In the genomic region with DNA sequence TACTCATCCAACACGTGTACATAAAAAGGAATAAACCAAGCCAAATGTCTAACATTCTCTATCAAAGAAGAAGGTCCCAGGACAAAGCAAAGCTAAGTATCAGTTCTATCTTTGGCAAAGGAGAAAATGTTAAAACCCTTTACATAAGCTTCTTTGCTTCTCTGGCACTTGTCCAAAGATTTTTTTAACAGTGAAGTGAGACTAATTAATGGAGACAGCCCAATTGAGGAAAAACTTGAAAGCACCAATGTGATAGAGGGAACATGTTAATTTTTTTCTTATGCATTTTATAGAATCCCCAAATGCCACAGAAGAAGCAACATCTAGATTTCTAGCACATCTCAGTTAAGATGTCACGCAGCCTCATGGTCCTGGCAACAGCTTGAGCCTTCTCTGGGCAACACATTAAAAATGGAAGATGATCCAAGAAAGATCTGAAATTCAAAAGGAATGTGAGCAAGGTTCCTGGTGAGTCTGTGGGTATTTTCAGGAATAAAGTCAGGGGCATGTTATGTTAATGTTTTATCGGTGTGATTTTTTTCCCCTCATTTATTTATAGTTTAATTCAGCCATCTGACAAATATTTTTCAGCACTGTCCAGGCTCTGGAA, we compare ENCODE assay signal across 1 cellular context.
TF ChIP-seq lines count a peak whose summit lies in the region.

No MANE protein-coding gene starts in this region.

TF ChIP-seq in GM12878, 131 proteins besides CTCF, POLR2A, EP300 and RAD21 (continued from another document):
- TF ChIP-seq RBBP5 (conservative IDR thresholded peaks at IDR 0.05) (no peak), FOS (IDR thresholded peaks at IDR 0.05; ENCODE audit: borderline replicate concordance, extremely low read depth, insufficient read length) (no peak), ELK1 (IDR thresholded peaks at IDR 0.05; ENCODE audit: low read depth, low read length) (no peak), BACH1 (IDR thresholded peaks at IDR 0.05; ENCODE audit: borderline replicate concordance) (no peak)
